16 cellular contexts compared by ENCODE assay signal in the genomic region with DNA sequence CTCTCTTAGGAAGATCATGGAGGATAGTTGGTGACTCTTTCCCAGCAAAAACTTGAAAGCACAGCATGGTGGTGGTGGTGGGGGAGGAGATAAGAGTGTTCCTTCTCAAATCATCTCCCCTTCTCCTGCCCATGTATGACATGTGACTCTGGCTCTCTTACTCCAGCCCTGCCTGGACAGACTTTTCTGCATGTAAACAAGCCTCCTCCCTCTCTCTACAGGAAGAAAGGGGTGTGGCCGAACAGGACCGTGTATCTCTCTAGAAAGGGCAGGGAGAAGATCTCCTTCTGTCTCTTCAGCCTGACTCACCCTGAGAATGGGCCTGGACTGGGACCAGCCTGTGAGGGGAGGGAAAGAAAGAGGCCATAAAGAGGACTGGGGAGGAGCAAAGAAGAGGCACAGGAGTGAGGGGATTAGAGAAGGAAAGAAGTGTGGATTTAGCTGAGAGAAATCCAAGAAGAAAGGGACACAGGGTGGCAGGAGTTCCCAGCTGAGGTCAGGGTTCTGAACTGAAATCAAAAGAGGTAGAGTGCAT. TPM values are rescaled to one million over a fixed set of nuclear protein-coding genes. Genes with fewer than 3 reads are reported as not detected.
DNase-seq lines count a peak whose midpoint lies in the region; ATAC-seq and TF ChIP-seq lines count a peak whose summit lies in the region.
"Had no signal": no experiment of that assay in that cellular context is flagged by ENCODE, and none has a peak within 500 bp of the region (broad histone marks: within the 10 kb centered on the region; RNA-seq: fewer than 3 reads in every experiment).

No MANE protein-coding gene starts in this region.

- H3K27ac Mint-ChIP-seq in activated naive CD4-positive, alpha-beta T cell treated with anti-CD3 and anti-CD28 coated beads, Interleukin-2, amount 50 U/mL, for 24 hours = no peak overlapping the region

- POLR2A ChIA-PET in RWPE1 (lab: Yijun Ruan, JAX; ENCODE audit: low non-redundant PET) = no interaction called here

- H3K27me3 ChIP-seq in esophagus muscularis mucosa = no peaks in the 10 kb centered on the region
- H3K27me3 ChIP-seq: upper lobe of left lung had no signal

- H3K4me3 Mint-ChIP-seq in activated naive CD4-positive, alpha-beta T cell treated with anti-CD3 and anti-CD28 coated beads, Interleukin-2, amount 50 U/mL, for 24 hours = peak overlapping the region; percentile 84

- no peak for TF ChIP-seq POLR2A in esophagus muscularis mucosa (IDR thresholded peaks at IDR 0.05; ENCODE audit: low read depth)

- TF ChIP-seq EP300 in esophagus muscularis mucosa (IDR thresholded peaks at IDR 0.05) = no peak

- intact Hi-C loops in esophagus muscularis mucosa (cut with DNase I) = no loop called here

- TF ChIP-seq CTCF in VCaP (conservative IDR thresholded peaks at IDR 0.05) (no peak), esophagus muscularis mucosa (IDR thresholded peaks at IDR 0.05) (no peak), RWPE1 (conservative IDR thresholded peaks at IDR 0.05; ENCODE audit: low read depth) (no peak), GM13976 (IDR thresholded peaks at IDR 0.05; ENCODE audit: borderline replicate concordance, control extremely low read depth, extremely low read depth, insufficient read depth, missing control alignments) (no peak)

- H3K36me3 ChIP-seq in esophagus muscularis mucosa = no peaks in the 10 kb centered on the region
- H3K36me3 ChIP-seq: HAP-1, upper lobe of left lung had no signal

- H3K9me3 Mint-ChIP-seq in activated naive CD4-positive, alpha-beta T cell treated with anti-CD3 and anti-CD28 coated beads, Interleukin-2, amount 50 U/mL, for 24 hours = no peaks in the 10 kb centered on the region

- WGBS in esophagus muscularis mucosa = 63% methylated on average over 2 of the region's 2 CpGs

- ATAC-seq in HG02885 (IDR thresholded peaks at IDR 0.05; ENCODE audit: poor library complexity, unreplicated experiment) = no peak

- CTCF ChIA-PET in RWPE1 (lab: Yijun Ruan, JAX) = interaction anchor here (0.7 kb wide), 2 partner anchors 45 to 204 kb away, joined by 3 to 4 read pairs; no protein-coding TSS in a partner anchor

- DNase-seq in activated naive CD4-positive, alpha-beta T cell treated with Interleukin-2 at 50 U/mL for 16 hours = no peak
- DNase-seq in esophagus muscularis mucosa (ENCODE audit: extremely low spot score) (peak; percentile 37), RWPE1 (ENCODE audit: low spot score) (no peak), cerebellar nuclear complex (lab: John Stamatoyannopoulos, UW) (no peak), GM13976 (ENCODE audit: low spot score) (no peak)
- DNase-seq: activated CD4-positive, CD25-positive, alpha-beta regulatory T cell treated with anti-CD3 and anti-CD28 coated beads, Interleukin-2, amount 50 U/mL, for 72 hours; amygdala; KBM-7; midbrain; NCI-H2171 treated with DMSO at 0.1 percent for 48 hours; upper lobe of left lung had no signal

- H3K4me1 ChIP-seq in esophagus muscularis mucosa = peaks cover 5 to 16% (median 14%) of the 10 kb centered on the region in 4 donors
- H3K4me1 ChIP-seq: HAP-1 had no signal

- H3K4me3 ChIP-seq in esophagus muscularis mucosa = no peak overlapping the region
- H3K4me3 ChIP-seq: HAP-1, upper lobe of left lung had no signal

- peak overlapping the region; percentile 75 for H3K27ac ChIP-seq in VCaP
- H3K27ac ChIP-seq in esophagus muscularis mucosa (replicated peaks in 1 of 4) = no peak overlapping the region
- no peak overlapping the region for H3K27ac ChIP-seq in RWPE1
- H3K27ac ChIP-seq: C4-2B, upper lobe of left lung had no signal

- no peaks in the 10 kb centered on the region for H3K36me3 Mint-ChIP-seq in activated naive CD4-positive, alpha-beta T cell treated with anti-CD3 and anti-CD28 coated beads, Interleukin-2, amount 50 U/mL, for 24 hours

- peaks cover 18% of the 10 kb centered on the region for H3K4me1 Mint-ChIP-seq in activated naive CD4-positive, alpha-beta T cell treated with anti-CD3 and anti-CD28 coated beads, Interleukin-2, amount 50 U/mL, for 24 hours

- in situ Hi-C loops in GM13976 (cut with MboI; ENCODE audit: low sequenced_read_pairs, unreplicated experiment) = no loop called here

- H3K27me3 Mint-ChIP-seq in activated naive CD4-positive, alpha-beta T cell treated with anti-CD3 and anti-CD28 coated beads, Interleukin-2, amount 50 U/mL, for 24 hours = no peaks in the 10 kb centered on the region

- H3K9me3 ChIP-seq in esophagus muscularis mucosa = no peaks in the 10 kb centered on the region
- H3K9me3 ChIP-seq: HAP-1, upper lobe of left lung had no signal

RNA-seq across cellular contexts. Expression of gene CELF6, which starts 1.5 kb away (rescaled TPM):
- 1 to 10 TPM; 1.2 to 4.6 (median 2.5) TPM for total RNA-seq in esophagus muscularis mucosa

RNA-seq across cellular contexts. Expression of gene PARP6, which starts 46.1 kb away (rescaled TPM):
- 10 to 100 TPM; 46.5 to 79.0 (median 53.7) TPM for total RNA-seq in esophagus muscularis mucosa

RNA-seq across cellular contexts. Expression of gene HEXA, which starts 57.3 kb away (rescaled TPM):
- 10 to 100 TPM; 51.0 to 59.3 (median 53.6) TPM for total RNA-seq in esophagus muscularis mucosa
